8 cellular contexts compared by ENCODE assay signal in the genomic region with DNA sequence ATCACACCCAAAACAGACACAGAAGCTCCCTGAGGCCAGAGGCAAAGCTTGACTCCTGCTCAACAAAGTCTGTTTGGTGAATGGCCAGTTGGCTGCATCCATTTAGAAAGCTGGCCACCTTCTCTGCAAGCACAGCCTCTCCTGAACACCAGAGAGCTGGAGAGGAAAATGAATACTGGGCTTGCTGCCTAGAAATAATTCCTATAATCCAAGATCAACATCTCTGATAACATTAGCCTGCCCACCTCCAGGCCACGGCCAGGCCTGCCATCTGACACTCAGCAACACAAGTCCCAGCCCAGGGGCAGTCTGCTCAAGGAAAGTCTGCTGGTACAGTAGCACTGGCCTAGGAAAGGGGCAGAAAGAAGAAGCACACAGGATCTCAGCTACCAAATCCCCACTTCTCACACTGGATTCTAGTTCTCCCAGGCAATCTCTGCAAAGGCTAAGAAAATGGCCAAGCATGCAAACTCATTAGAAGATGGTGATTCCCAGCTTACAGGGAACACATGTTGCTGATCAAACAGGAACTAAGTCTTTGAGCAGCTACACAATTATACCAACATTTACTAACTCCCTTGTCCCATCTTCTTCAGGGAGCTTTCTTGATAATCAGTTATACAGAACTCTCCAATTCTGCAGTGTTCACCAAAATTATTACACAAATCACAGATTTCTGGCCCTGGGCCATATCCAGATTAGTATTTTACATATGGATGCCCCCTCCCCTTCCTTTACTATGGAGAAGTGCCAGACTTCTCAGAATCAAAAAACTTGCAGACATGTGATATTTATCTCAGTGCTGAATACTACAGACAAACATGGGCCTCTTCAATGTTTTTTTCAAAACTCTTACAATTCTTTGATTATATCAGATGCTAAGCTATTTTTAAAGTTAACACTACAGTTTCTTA. TPM values are rescaled to one million over a fixed set of nuclear protein-coding genes. Genes with fewer than 3 reads are reported as not detected.
DNase-seq lines count a peak whose midpoint lies in the region; ATAC-seq and TF ChIP-seq lines count a peak whose summit lies in the region.

No MANE protein-coding gene starts in this region.

- no peak overlapping the region for H3K56ac ChIP-seq in mesendoderm (ENCODE audit: low read length)

- peak overlapping the region; percentile 9; the same call in 1 of the 2 replicates for H3K4me3 ChIP-seq in BE2C (ENCODE audit: low read depth, low read length)
- no peak overlapping the region for H3K4me3 ChIP-seq in adipocyte (ENCODE audit: low read length)
- H3K4me3 ChIP-seq in muscle layer of colon (ENCODE audit: low read depth in 1 of 2, low read length in 2 of 2) = no peak overlapping the region
- no peak overlapping the region for H3K4me3 ChIP-seq in mesendoderm (ENCODE audit: low read length)

- peaks cover 2% of the 10 kb centered on the region for H3K79me2 ChIP-seq in mesendoderm (ENCODE audit: control insufficient read depth, insufficient read depth, low read length)

- H3K4me1 ChIP-seq in BE2C (peaks cover 39% of the 10 kb centered on the region), adipocyte (ENCODE audit: control insufficient read depth, insufficient read depth, low read length) (peaks cover 92% of the 10 kb centered on the region), muscle layer of colon (ENCODE audit: insufficient read depth, low read length) (peaks cover 89% of the 10 kb centered on the region), mesendoderm (ENCODE audit: control insufficient read depth, low read depth, low read length) (peaks cover 17% of the 10 kb centered on the region)

- no peak overlapping the region for H3K4me2 ChIP-seq in mesendoderm (ENCODE audit: low read length)

- H3K27ac ChIP-seq in muscle layer of colon (ENCODE audit: low read depth, low read length) (peak overlapping the region; percentile 35), mesendoderm (ENCODE audit: low read depth, low read length) (no peak overlapping the region)

- no peak overlapping the region for H3K23ac ChIP-seq in mesendoderm (ENCODE audit: low read length)

- H3K9me3 ChIP-seq in BE2C (no peaks in the 10 kb centered on the region), adipocyte (ENCODE audit: control insufficient read depth, low read length) (no peaks in the 10 kb centered on the region), muscle layer of colon (ENCODE audit: low read length) (no peaks in the 10 kb centered on the region)

- H3K9ac ChIP-seq in adipocyte (ENCODE audit: low read length) (peak overlapping the region; percentile 35), muscle layer of colon (ENCODE audit: low read length) (peak overlapping the region; percentile 11), mesendoderm (ENCODE audit: low read length) (no peak overlapping the region)

- no peak overlapping the region for H2BK5ac ChIP-seq in mesendoderm (ENCODE audit: low read length)

- no peak overlapping the region for H2AK5ac ChIP-seq in mesendoderm (ENCODE audit: low read length)

- no peak overlapping the region for H3K4ac ChIP-seq in mesendoderm (ENCODE audit: low read depth, low read length)

- H4K8ac ChIP-seq in mesendoderm (ENCODE audit: low read depth, low read length) = no peak overlapping the region

- H3K36me3 ChIP-seq in BE2C (no peaks in the 10 kb centered on the region; the same call in 1 of the 2 replicates), adipocyte (ENCODE audit: control insufficient read depth, insufficient read depth, low read length, severe bottlenecking) (no peaks in the 10 kb centered on the region), muscle layer of colon (ENCODE audit: insufficient read depth, low read length) (no peaks in the 10 kb centered on the region), mesendoderm (ENCODE audit: control insufficient read depth, insufficient read depth, low read length) (no peaks in the 10 kb centered on the region)

- H3K79me1 ChIP-seq in mesendoderm (ENCODE audit: low read length) = peaks cover 6% of the 10 kb centered on the region

- TF ChIP-seq CTCF in BE2C (IDR thresholded peaks at IDR 0.05; ENCODE audit: low read depth, low read length) = no peak; the same call in 1 of the 2 replicates
- no peak for TF ChIP-seq CTCF in GM13976 (IDR thresholded peaks at IDR 0.05; ENCODE audit: borderline replicate concordance, control extremely low read depth, extremely low read depth, insufficient read depth, missing control alignments)

- no peak overlapping the region for H4K5ac ChIP-seq in mesendoderm (ENCODE audit: low read length)

- H2BK15ac ChIP-seq in mesendoderm (replicated peaks; ENCODE audit: low read depth) = no peak overlapping the region

- H3K27me3 ChIP-seq in BE2C (no peaks in the 10 kb centered on the region), adipocyte (replicated peaks; ENCODE audit: control insufficient read depth, insufficient read depth, low read length) (no peaks in the 10 kb centered on the region), muscle layer of colon (ENCODE audit: control insufficient read depth in 1 of 2, insufficient read depth in 2 of 2, low read length in 2 of 2) (no peaks in the 10 kb centered on the region), mesendoderm (ENCODE audit: insufficient read depth, low read length, poor library complexity) (no peaks in the 10 kb centered on the region)

- DNase-seq in BE2C (peak; percentile 80), KBM-7 (peak; percentile 56), adipocyte (ENCODE audit: low read depth) (peak; percentile 65), SKM-1 (lab: John Stamatoyannopoulos, UW; ENCODE audit: unreplicated experiment) (no peak), GM13976 (ENCODE audit: low spot score) (no peak), mesendoderm (no peak)

- WGBS in mesendoderm (ENCODE audit: extremely low coverage, insufficient coverage, low lambda C conversion rate) = no CpG with 5 or more reads among the region's 1 CpG

- H3K18ac ChIP-seq in mesendoderm (ENCODE audit: low read length) = no peak overlapping the region

- no peak for ATAC-seq in GM19351 (IDR thresholded peaks at IDR 0.05; ENCODE audit: unreplicated experiment)

- in situ Hi-C loops in KBM-7 (cut with MboI; ENCODE audit: low pct_unique_long_range_greater_than_20kb, low sequenced_read_pairs) (no loop called here), GM13976 (cut with MboI; ENCODE audit: low sequenced_read_pairs, unreplicated experiment) (no loop called here)

- no peak overlapping the region for H2BK120ac ChIP-seq in mesendoderm (ENCODE audit: low read depth, low read length)

RNA-seq across cellular contexts. Expression of gene TBC1D2B, which starts 9.9 kb away (rescaled TPM):
- 24.9 TPM for polyA plus RNA-seq in BE2C (2012; ENCODE audit: insufficient read depth, insufficient read length, low read depth)
- 5.2 TPM for polyA plus RNA-seq in mesendoderm (2013, experiment 1 of 2)
- polyA plus RNA-seq in mesendoderm (2013, experiment 2 of 2) = 5.4 TPM

RNA-seq across cellular contexts. Expression of gene SH2D7, which starts 24.8 kb away (rescaled TPM):
- not detected for polyA plus RNA-seq in BE2C (2012; ENCODE audit: insufficient read depth, insufficient read length, low read depth)
- polyA plus RNA-seq in mesendoderm (2013, experiment 1 of 2) = not detected
- not detected for polyA plus RNA-seq in mesendoderm (2013, experiment 2 of 2)

Comparison
In these comparisons a context has a peak if more than half of its experiments do, and no peak if none do; other contexts are left out.
1. DNase-seq: peak in BE2C (single experiment), KBM-7 (single experiment) and adipocyte (single experiment); none in SKM-1 (single experiment), GM13976 (single experiment) and mesendoderm (single experiment).